In the genomic region with DNA sequence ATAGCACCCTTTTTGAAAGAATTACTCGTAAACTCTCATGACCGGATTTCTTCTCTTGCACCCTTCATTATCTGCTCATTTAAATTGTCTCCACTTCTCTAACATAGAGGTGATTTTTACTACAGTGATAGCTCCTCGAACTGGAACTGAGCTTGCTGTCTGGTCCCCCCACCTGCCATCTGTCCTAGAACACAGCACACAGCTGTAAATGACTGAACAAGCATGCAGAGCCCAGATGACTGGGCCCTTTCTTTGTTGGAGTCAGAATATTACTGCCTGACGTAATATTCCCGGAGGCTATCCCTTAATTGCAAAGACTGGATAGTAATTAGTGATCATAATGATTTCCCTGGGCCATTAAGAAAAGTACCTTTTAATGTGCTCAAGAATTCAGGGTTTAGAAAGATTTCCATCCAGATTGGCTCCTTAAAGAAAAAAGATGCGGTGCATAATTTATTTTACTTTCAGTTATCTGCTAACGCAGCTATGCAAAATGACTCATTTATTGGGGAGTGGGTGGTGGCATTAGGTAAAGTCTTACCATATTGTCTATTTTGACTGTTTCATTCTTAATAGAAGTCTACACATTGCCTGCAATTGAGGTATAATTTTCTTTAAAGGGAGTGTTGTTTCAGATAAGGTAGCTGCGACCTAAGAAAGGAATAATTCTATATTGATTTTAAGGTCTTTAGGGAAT, we compare ENCODE assay signal across 1 cellular context.
TF ChIP-seq lines count a peak whose summit lies in the region.

No MANE protein-coding gene starts in this region.

TF ChIP-seq in SK-N-SH, 30 proteins besides CTCF, POLR2A, EP300 and RAD21:
- TF ChIP-seq, protein P1, sequence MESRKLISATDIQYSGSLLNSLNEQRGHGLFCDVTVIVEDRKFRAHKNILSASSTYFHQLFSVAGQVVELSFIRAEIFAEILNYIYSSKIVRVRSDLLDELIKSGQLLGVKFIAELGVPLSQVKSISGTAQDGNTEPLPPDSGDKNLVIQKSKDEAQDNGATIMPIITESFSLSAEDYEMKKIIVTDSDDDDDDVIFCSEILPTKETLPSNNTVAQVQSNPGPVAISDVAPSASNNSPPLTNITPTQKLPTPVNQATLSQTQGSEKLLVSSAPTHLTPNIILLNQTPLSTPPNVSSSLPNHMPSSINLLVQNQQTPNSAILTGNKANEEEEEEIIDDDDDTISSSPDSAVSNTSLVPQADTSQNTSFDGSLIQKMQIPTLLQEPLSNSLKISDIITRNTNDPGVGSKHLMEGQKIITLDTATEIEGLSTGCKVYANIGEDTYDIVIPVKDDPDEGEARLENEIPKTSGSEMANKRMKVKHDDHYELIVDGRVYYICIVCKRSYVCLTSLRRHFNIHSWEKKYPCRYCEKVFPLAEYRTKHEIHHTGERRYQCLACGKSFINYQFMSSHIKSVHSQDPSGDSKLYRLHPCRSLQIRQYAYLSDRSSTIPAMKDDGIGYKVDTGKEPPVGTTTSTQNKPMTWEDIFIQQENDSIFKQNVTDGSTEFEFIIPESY (IDR thresholded peaks at IDR 0.05; ENCODE audit: borderline replicate concordance, low read depth), result no peak
- TF ChIP-seq CHD2 (IDR thresholded peaks at IDR 0.05; ENCODE audit: low read length, partially characterized antibody) (no peak), RXRA (IDR thresholded peaks at IDR 0.05; ENCODE audit: borderline replicate concordance, low read depth) (no peak), JUND (IDR thresholded peaks at IDR 0.05) (no peak), MXI1 (IDR thresholded peaks at IDR 0.05; ENCODE audit: low read depth, low read length) (peak; percentile 39; the same call in 1 of the 2 replicates), SIN3A (IDR thresholded peaks at IDR 0.05; ENCODE audit: borderline replicate concordance, low read depth, low read length) (no peak)
